Comparison of ENCODE assay signal across 1 cellular context in the genomic region with DNA sequence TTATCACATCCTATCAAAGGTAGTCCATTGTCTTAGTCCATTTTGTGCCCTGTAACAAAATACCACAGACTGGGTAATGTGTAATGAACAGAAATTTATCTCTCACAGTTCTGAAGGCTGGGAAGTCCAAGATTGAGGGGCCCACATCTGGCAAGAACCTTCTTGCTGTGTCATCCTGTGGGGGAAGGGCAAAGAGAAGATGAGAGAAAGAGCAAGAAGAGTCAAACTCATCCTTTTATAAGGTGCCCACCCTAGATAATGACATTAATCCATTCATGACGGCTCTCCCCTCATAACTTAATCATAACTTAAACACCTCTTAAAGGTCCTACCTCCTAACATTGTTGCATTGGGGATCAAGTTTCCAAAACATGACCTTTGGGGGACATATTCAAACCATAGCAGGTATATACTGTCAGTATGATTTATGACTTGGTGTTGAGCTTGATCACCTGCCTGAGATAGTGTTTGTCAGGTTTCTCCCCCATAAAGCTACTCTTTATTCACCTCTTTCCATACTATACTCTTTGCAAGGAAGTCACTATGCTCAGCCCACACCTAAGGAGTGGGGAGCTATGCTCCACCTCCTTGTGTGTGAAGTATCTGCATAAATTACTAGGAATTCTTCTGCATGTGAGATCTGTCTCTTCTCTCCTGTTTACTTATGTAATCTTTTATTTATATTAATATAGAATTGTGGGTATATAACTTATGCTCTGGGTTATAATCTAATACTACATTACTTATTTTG.
A peak's percentile ranks its signal among the peaks of the same experiment; 100 is the strongest.
TF ChIP-seq lines count a peak whose summit lies in the region.

No MANE protein-coding gene starts in this region.

TF ChIP-seq in K562, 482 proteins besides CTCF, POLR2A, EP300 and RAD21 (continued from another document):
- TF ChIP-seq SP2 (IDR thresholded peaks at IDR 0.05; ENCODE audit: extremely low read depth, low read depth, low read length, poor library complexity, severe bottlenecking) (no peak), GATAD2A (IDR thresholded peaks at IDR 0.05) (0 out of 2 replicates have a peak, but pooled peaks have one; percentile 5), HOXB6 (CRISPR knock-in tag; IDR thresholded peaks at IDR 0.05; ENCODE audit: borderline replicate concordance) (no peak), SMARCE1 (IDR thresholded peaks at IDR 0.05) (0 out of 2 replicates have a peak, but pooled peaks have one; percentile 11), MAFK (IDR thresholded peaks at IDR 0.05; ENCODE audit: low read length) (peak; percentile 67; the same call in 1 of the 2 replicates), EP400 (IDR thresholded peaks at IDR 0.05) (peak; percentile 5), NR3C1 (CRISPR knock-in tag; IDR thresholded peaks at IDR 0.05) (no peak), ZBED1 (IDR thresholded peaks at IDR 0.05) (no peak), SMAD4 (CRISPR knock-in tag; conservative IDR thresholded peaks at IDR 0.05) (no peak), NR4A1 (CRISPR knock-in tag; IDR thresholded peaks at IDR 0.05) (no peak), NR4A1 (tag; IDR thresholded peaks at IDR 0.05) (0 out of 2 replicates have a peak, but pooled peaks have one; percentile 18), ZNF146 (CRISPR knock-in tag; IDR thresholded peaks at IDR 0.05; ENCODE audit: unreplicated experiment) (no peak), XRCC5 (IDR thresholded peaks at IDR 0.05; ENCODE audit: low read depth, low read length) (no peak), TRIM28 (IDR thresholded peaks at IDR 0.05) (0 out of 2 replicates have a peak, but pooled peaks have one; percentile 28)
- TF ChIP-seq, protein P1, sequence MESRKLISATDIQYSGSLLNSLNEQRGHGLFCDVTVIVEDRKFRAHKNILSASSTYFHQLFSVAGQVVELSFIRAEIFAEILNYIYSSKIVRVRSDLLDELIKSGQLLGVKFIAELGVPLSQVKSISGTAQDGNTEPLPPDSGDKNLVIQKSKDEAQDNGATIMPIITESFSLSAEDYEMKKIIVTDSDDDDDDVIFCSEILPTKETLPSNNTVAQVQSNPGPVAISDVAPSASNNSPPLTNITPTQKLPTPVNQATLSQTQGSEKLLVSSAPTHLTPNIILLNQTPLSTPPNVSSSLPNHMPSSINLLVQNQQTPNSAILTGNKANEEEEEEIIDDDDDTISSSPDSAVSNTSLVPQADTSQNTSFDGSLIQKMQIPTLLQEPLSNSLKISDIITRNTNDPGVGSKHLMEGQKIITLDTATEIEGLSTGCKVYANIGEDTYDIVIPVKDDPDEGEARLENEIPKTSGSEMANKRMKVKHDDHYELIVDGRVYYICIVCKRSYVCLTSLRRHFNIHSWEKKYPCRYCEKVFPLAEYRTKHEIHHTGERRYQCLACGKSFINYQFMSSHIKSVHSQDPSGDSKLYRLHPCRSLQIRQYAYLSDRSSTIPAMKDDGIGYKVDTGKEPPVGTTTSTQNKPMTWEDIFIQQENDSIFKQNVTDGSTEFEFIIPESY (CRISPR knock-in tag; IDR thresholded peaks at IDR 0.05) = no peak
- TF ChIP-seq, protein P2, sequence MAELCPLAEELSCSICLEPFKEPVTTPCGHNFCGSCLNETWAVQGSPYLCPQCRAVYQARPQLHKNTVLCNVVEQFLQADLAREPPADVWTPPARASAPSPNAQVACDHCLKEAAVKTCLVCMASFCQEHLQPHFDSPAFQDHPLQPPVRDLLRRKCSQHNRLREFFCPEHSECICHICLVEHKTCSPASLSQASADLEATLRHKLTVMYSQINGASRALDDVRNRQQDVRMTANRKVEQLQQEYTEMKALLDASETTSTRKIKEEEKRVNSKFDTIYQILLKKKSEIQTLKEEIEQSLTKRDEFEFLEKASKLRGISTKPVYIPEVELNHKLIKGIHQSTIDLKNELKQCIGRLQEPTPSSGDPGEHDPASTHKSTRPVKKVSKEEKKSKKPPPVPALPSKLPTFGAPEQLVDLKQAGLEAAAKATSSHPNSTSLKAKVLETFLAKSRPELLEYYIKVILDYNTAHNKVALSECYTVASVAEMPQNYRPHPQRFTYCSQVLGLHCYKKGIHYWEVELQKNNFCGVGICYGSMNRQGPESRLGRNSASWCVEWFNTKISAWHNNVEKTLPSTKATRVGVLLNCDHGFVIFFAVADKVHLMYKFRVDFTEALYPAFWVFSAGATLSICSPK (IDR thresholded peaks at IDR 0.05; ENCODE audit: borderline replicate concordance) = no peak
- TF ChIP-seq, protein P3, sequence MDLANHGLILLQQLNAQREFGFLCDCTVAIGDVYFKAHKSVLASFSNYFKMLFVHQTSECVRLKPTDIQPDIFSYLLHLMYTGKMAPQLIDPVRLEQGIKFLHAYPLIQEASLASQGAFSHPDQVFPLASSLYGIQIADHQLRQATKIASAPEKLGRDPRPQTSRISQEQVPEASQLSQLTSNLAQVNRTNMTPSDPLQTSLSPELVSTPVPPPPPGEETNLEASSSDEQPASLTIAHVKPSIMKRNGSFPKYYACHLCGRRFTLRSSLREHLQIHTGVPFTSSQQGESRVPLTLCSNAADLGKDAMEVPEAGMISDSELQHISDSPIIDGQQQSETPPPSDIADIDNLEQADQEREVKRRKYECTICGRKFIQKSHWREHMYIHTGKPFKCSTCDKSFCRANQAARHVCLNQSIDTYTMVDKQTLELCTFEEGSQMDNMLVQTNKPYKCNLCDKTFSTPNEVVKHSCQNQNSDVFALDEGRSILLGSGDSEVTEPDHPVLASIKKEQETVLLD (IDR thresholded peaks at IDR 0.05) = 0 out of 2 replicates have a peak, but pooled peaks have one; percentile 21
